Comparison of ENCODE assay signal across 9 cellular contexts in genomic region chrX:120309873-120310730, GRCh38. TPM values are rescaled to one million over a fixed set of nuclear protein-coding genes. Genes with fewer than 3 reads are reported as not detected.
A peak's percentile ranks its signal among the peaks of the same experiment; 100 is the strongest.
DNase-seq lines count a peak whose midpoint lies in the region; ATAC-seq and TF ChIP-seq lines count a peak whose summit lies in the region.
"Had no signal": no experiment of that assay in that cellular context is flagged by ENCODE, and none has a peak within 500 bp of the region (broad histone marks: within the 10 kb centered on the region; RNA-seq: fewer than 3 reads in every experiment).

No MANE protein-coding gene starts in this region.

- BruUV-seq in Caco-2 (replicated peaks; lab: Mats Ljungman, UMichigan), result no TSS peak

- POLR2A ChIA-PET in Caco-2 (lab: Charles Lee), result no interaction called here

- H3K27ac ChIP-seq in brain microvascular endothelial cell (no peak overlapping the region), mesodermal cell (ENCODE audit: low read depth, low read length, severe bottlenecking) (no peak overlapping the region)

- no peaks in the 10 kb centered on the region for H3K4me1 ChIP-seq in Caco-2
- no peaks in the 10 kb centered on the region for H3K4me1 ChIP-seq in mesodermal cell (ENCODE audit: control insufficient read depth, insufficient read depth, low read length, poor library complexity, severe bottlenecking)

- CTCF ChIA-PET in Caco-2 (lab: Charles Lee), result no interaction called here

- no peaks in the 10 kb centered on the region for H3K36me3 Mint-ChIP-seq in Caco-2 (ENCODE audit: insufficient read depth, unreplicated experiment)

- no peaks in the 10 kb centered on the region for H3K36me3 ChIP-seq in Caco-2 (ENCODE audit: control insufficient read depth, insufficient read depth, low read length)
- H3K36me3 ChIP-seq in MG63, result no peaks in the 10 kb centered on the region
- no peaks in the 10 kb centered on the region for H3K36me3 ChIP-seq in brain microvascular endothelial cell (replicated peaks)
- H3K36me3 ChIP-seq in mesodermal cell (ENCODE audit: control insufficient read depth, insufficient read depth, low read length), result no peaks in the 10 kb centered on the region

- WGBS in mesodermal cell (ENCODE audit: insufficient coverage in 2 of 2), 2 experiments, result 0% methylated on average over 2 of the region's 34 CpGs; no CpG with 5 or more reads in 1 of the 2 experiments

- H3K4me1 Mint-ChIP-seq in Caco-2 (ENCODE audit: low read depth, unreplicated experiment), result no peaks in the 10 kb centered on the region

- H3K9me3 ChIP-seq in Caco-2 (no peaks in the 10 kb centered on the region), MG63 (no peaks in the 10 kb centered on the region), mesodermal cell (ENCODE audit: control insufficient read depth, low read length) (no peaks in the 10 kb centered on the region)

- H3K27me3 Mint-ChIP-seq in Caco-2 (ENCODE audit: insufficient read depth, unreplicated experiment), result no peaks in the 10 kb centered on the region

- H3K27me3 ChIP-seq in Caco-2 (replicated peaks; ENCODE audit: control insufficient read depth, insufficient read depth, low read length), result no peaks in the 10 kb centered on the region
- peaks cover 23% of the 10 kb centered on the region for H3K27me3 ChIP-seq in MG63
- H3K27me3 ChIP-seq in brain microvascular endothelial cell (replicated peaks), result no peaks in the 10 kb centered on the region

- H3K4me3 ChIP-seq in Caco-2 (ENCODE audit: low read depth, low read length), result peak overlapping the region; percentile 10; the same call in 1 of the 2 replicates
- no peak overlapping the region for H3K4me3 ChIP-seq in MG63
- peak overlapping the region; percentile 41 for H3K4me3 ChIP-seq in brain microvascular endothelial cell (ENCODE audit: low read depth, low read length)
- peak overlapping the region; percentile 36 for H3K4me3 ChIP-seq in mesodermal cell (ENCODE audit: extremely low read depth, insufficient read depth, low read length, poor library complexity, severe bottlenecking)

- intact Hi-C loops in Caco-2 (cut with micrococcal nuclease; ENCODE audit: unreplicated experiment), result no loop called here

- no peak for ATAC-seq in omental fat pad (ENCODE audit: low FRiP score)

- H3K27ac Mint-ChIP-seq in Caco-2 (ENCODE audit: unreplicated experiment), result no peak overlapping the region

- in situ Hi-C loops in brain microvascular endothelial cell (cut with HindIII; ENCODE audit: low pct_ligation_motif_present, low sequenced_read_pairs), result no loop called here

- TF ChIP-seq CTCF in Caco-2 (IDR thresholded peaks at IDR 0.05; ENCODE audit: insufficient read depth in 1 of 2, low read depth in 1 of 2, low read length in 1 of 2, severe bottlenecking in 1 of 2, unreplicated experiment in 1 of 2) (no peak), brain microvascular endothelial cell (IDR thresholded peaks at IDR 0.05; ENCODE audit: low read depth, low read length, missing control alignments) (no peak), omental fat pad (IDR thresholded peaks at IDR 0.05) (no peak)

- H3K4me3 Mint-ChIP-seq in Caco-2 (ENCODE audit: unreplicated experiment), result peak overlapping the region; percentile 67

- H3K9me3 Mint-ChIP-seq in Caco-2 (ENCODE audit: unreplicated experiment), result no peaks in the 10 kb centered on the region

- DNase-seq in Caco-2 (peak in 1 of 2 experiments; percentile 22), MG63 (peak; percentile 12), brain microvascular endothelial cell (no peak), omental fat pad (ENCODE audit: low spot score) (no peak), SW 1271 (lab: John Stamatoyannopoulos, UW) (no peak), DMS79 (lab: John Stamatoyannopoulos, UW) (no peak), NOMO-1 (lab: John Stamatoyannopoulos, UW; ENCODE audit: unreplicated experiment in 2 of 2) (no peak)

RNA-seq across cellular contexts. Expression of gene TMEM255A, which starts 1.2 kb away (rescaled TPM):
- total RNA-seq in Caco-2 (2022) (2.9 and 3.8 TPM in 2 replicates), omental fat pad (10 to 100 TPM in 1 of 4 donors, 1 to 10 TPM in 3; 1.1 to 12.0 (median 4.8) TPM)
- total RNA-seq in MG63 (2014; rRNA removed; shearing (Covaris generic); ENCODE audit: low replicate concordance), result not detected in 2 replicates
- 2.5 TPM for polyA plus RNA-seq in mesodermal cell (2013, experiment 1 of 2)
- 2.2 TPM for polyA plus RNA-seq in mesodermal cell (2013, experiment 2 of 2)
- total RNA-seq: glomerular endothelial cell had no signal

RNA-seq across cellular contexts. Expression of gene ATP1B4, which starts 51.8 kb away (rescaled TPM):
- total RNA-seq in Caco-2 (2022) (not detected in 2 replicates), omental fat pad (not detected)
- not detected in 2 replicates for total RNA-seq in MG63 (2014; rRNA removed; shearing (Covaris generic); ENCODE audit: low replicate concordance)
- not detected for polyA plus RNA-seq in mesodermal cell (2013, experiment 1 of 2)
- not detected for polyA plus RNA-seq in mesodermal cell (2013, experiment 2 of 2)
- total RNA-seq: glomerular endothelial cell had no signal

RNA-seq across cellular contexts. Expression of gene ZBTB33, which starts 59.5 kb away (rescaled TPM):
- total RNA-seq in Caco-2 (2022), result 16.5 and 17.2 TPM in 2 replicates
- 8.2 and 16.5 TPM in 2 replicates for total RNA-seq in MG63 (2014; rRNA removed; shearing (Covaris generic); ENCODE audit: low replicate concordance)
- polyA plus RNA-seq in mesodermal cell (2013, experiment 1 of 2), result 16.6 TPM
- polyA plus RNA-seq in mesodermal cell (2013, experiment 2 of 2), result 18.1 TPM
- 10 to 100 TPM; 10.9 to 19.7 (median 11.5) TPM for total RNA-seq in omental fat pad
